Comparison of ENCODE assay signal across 17 cellular contexts in genomic region chr14:103767306-103767894, GRCh38.
"Had no signal": no experiment of that assay in that cellular context is flagged by ENCODE, and none has a peak within 500 bp of the region (broad histone marks: within the 10 kb centered on the region; RNA-seq: fewer than 3 reads in every experiment).

No MANE protein-coding gene starts in this region.

- H3K4me2 ChIP-seq: SK-N-SH had no signal

- H3K4me1 ChIP-seq: gastroesophageal sphincter, psoas muscle, testis had no signal

- H3K9me3 ChIP-seq: gastroesophageal sphincter, psoas muscle, SK-N-SH, testis had no signal

- H3K9ac ChIP-seq: SK-N-SH had no signal

- H3K36me3 ChIP-seq: brain microvascular endothelial cell had no signal

- H3K27ac ChIP-seq: brain microvascular endothelial cell, coronary artery, gastroesophageal sphincter, psoas muscle, testis had no signal

- H3K4me3 ChIP-seq: coronary artery, gastroesophageal sphincter, psoas muscle, testis had no signal

- H3K27me3 ChIP-seq: brain microvascular endothelial cell, gastroesophageal sphincter, testis had no signal

- ATAC-seq: activated CD4-positive, alpha-beta T cell treated with anti-CD3 and anti-CD28 coated beads for 36 hours; activated naive CD8-positive, alpha-beta T cell treated with anti-CD3 and anti-CD28 coated beads, Interleukin-2, amount 50 U/mL, for 24 hours; gastroesophageal sphincter; psoas muscle; sciatic nerve; stimulated activated effector memory CD8-positive, alpha-beta T cell treated with anti-CD3 and anti-CD28 coated beads, Interleukin-12 subunit alpha, Interleukin-12 subunit beta, amount 100 ng/mL, for 72 hours; WTC11 had no signal

- DNase-seq: activated CD4-positive, alpha-beta T cell treated with anti-CD3 and anti-CD28 coated beads for 36 hours; activated CD4-positive, alpha-beta T cell treated with anti-CD3 and anti-CD28 coated beads, Interleukin-2, amount 50 U/mL, for 48 hours; activated naive CD4-positive, alpha-beta T cell treated with anti-CD3 and anti-CD28 coated beads for 36 hours; activated naive CD8-positive, alpha-beta T cell treated with anti-CD3 and anti-CD28 coated beads, Interleukin-2, amount 50 U/mL, for 24 hours; activated T-cell treated with anti-CD3 and anti-CD28 coated beads, Interleukin-2, amount 50 U/mL, for 24 hours; aorta; brain microvascular endothelial cell; islet precursor cell; psoas muscle; SK-N-SH; stimulated activated CD4-positive, alpha-beta T cell treated with anti-CD3 and anti-CD28 coated beads, Interleukin-4, amount 100 ng/mL, for 24 hours; testis had no signal
